In the genomic region with DNA sequence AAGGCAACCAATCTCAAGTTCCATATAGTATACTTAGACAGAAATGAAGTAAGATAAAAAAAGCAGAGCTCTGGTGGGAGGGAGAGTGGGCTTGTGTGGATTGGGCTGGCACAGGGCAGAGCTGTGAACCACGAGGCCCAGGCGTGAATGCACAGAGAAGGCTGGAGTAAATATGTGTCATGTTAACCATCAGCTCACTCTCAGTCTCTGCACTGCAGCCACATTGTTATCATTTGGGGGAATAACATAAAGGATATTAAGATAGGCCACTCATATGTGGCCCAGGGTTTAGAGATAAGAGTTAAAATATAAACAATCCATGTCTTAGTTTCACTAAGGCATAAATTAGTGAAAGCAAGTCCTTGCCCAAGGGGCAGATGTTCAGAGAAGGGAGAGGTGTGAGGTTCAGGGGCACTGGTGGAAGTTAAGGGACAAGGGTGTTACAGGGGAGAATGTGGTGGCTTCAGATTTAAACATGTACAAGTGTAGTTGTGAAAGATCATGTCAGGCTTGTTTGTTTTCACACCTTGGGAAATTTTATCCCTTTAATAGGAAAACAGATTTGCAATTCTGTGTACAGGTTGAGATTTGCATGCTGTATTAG, we compare ENCODE assay signal across 26 cellular contexts. TPM values are rescaled to one million over a fixed set of nuclear protein-coding genes. Genes with fewer than 3 reads are reported as not detected.
"Had no signal": no experiment of that assay in that cellular context is flagged by ENCODE, and none has a peak within 500 bp of the region (broad histone marks: within the 10 kb centered on the region; RNA-seq: fewer than 3 reads in every experiment).

No MANE protein-coding gene starts in this region.

- H3K9me3 ChIP-seq: esophagus muscularis mucosa, mucosa of descending colon, pancreas, prostate gland, testis, transverse colon had no signal

- H3K36me3 ChIP-seq: transverse colon had no signal

- H3K9me3 Mint-ChIP-seq: activated T-cell treated with anti-CD3 and anti-CD28 coated beads, Interleukin-2, amount 50 U/mL, for 72 hours; dendritic cell treated with granulocyte-macrophage colony-stimulating factor and Interleukin-4, amounts not matched to agents 40 ng/mL and 50 ng/mL, for 4 days; T-helper 2 cell treated with Interferon-gamma antibody and Interleukin-4, amounts not matched to agents 5 μg/mL and 100 μg/mL, for 36 hours had no signal

- H3K27ac Mint-ChIP-seq: activated B cell treated with CpG ODN at 0.5 μM for 24 hours; activated T-cell treated with anti-CD3 and anti-CD28 coated beads, Interleukin-2, amount 50 U/mL, for 72 hours; dendritic cell treated with granulocyte-macrophage colony-stimulating factor and Interleukin-4, amounts not matched to agents 40 ng/mL and 50 ng/mL, for 4 days; T-helper 2 cell treated with Interferon-gamma antibody and Interleukin-4, amounts not matched to agents 5 μg/mL and 100 μg/mL, for 36 hours had no signal

- H3K27ac ChIP-seq: esophagus muscularis mucosa, pancreas, prostate gland, testis, transverse colon had no signal

- H3K4me2 ChIP-seq: smooth muscle cell had no signal

- FAIRE-seq: frontal cortex, keratinocyte, pancreas had no signal

- H3K27me3 ChIP-seq: esophagus muscularis mucosa, pancreas, testis, transverse colon had no signal

- H3K4me1 Mint-ChIP-seq: activated B cell treated with CpG ODN at 0.5 μM for 24 hours had no signal

- H3K4me1 ChIP-seq: pancreas, transverse colon had no signal

- H3K4me3 ChIP-seq: esophagus muscularis mucosa, mucosa of descending colon, pancreas, prostate gland, smooth muscle cell, testis, transverse colon had no signal

- DNase-seq: activated B cell treated with CpG ODN at 0.5 μM for 24 hours; activated CD4-positive, alpha-beta T cell treated with anti-CD3 and anti-CD28 coated beads, Interleukin-2, amount 50 U/mL, for 1 hour; activated naive CD4-positive, alpha-beta T cell; activated T-cell treated with anti-CD3 and anti-CD28 coated beads for 4 hours; activated T-cell treated with anti-CD3 and anti-CD28 coated beads, Interleukin-2, amount 50 U/mL, for 72 hours; amygdala; central memory CD4-positive, alpha-beta T cell; glutamatergic neuron; left cardiac atrium; left ventricle myocardium superior; mucosa of descending colon; pancreas; stimulated activated CD4-positive, alpha-beta T cell treated with anti-CD3 and anti-CD28 coated beads, Interleukin-1b, Interleukin-23, amount 100 ng/mL, for 48 hours; stimulated activated CD4-positive, alpha-beta T cell treated with anti-CD3 and anti-CD28 coated beads, Interleukin-4, amount 100 ng/mL, for 4 hours; stimulated activated naive CD4-positive, alpha-beta T cell; T-helper 1 cell; testis; transverse colon had no signal

- H3K4me3 Mint-ChIP-seq: activated B cell treated with CpG ODN at 0.5 μM for 24 hours; activated T-cell treated with anti-CD3 and anti-CD28 coated beads, Interleukin-2, amount 50 U/mL, for 72 hours; dendritic cell treated with granulocyte-macrophage colony-stimulating factor and Interleukin-4, amounts not matched to agents 40 ng/mL and 50 ng/mL, for 4 days; T-helper 2 cell treated with Interferon-gamma antibody and Interleukin-4, amounts not matched to agents 5 μg/mL and 100 μg/mL, for 36 hours had no signal

RNA-seq across cellular contexts. Expression of gene GMPR, which starts 14.4 kb away (rescaled TPM):
- total RNA-seq: activated T-cell treated with anti-CD3 and anti-CD28 coated beads, Interleukin-2, amount 50 U/mL, for 72 hours had no signal
- polyA plus RNA-seq: neural cell had no signal
